In genomic region chr5:159826351-159827222, GRCh38 we compare ENCODE assay signal across 9 cellular contexts.
A peak's percentile ranks its signal among the peaks of the same experiment; 100 is the strongest.
DNase-seq lines count a peak whose midpoint lies in the region; ATAC-seq, FAIRE-seq and TF ChIP-seq lines count a peak whose summit lies in the region.
"Had no signal": no experiment of that assay in that cellular context is flagged by ENCODE, and none has a peak within 500 bp of the region (broad histone marks: within the 10 kb centered on the region; RNA-seq: fewer than 3 reads in every experiment).

No MANE protein-coding gene starts in this region.

- TF ChIP-seq EP300 in suprapubic skin (IDR thresholded peaks at IDR 0.05), result no peak

- WGBS in suprapubic skin, result 67% methylated on average over 5 of the region's 5 CpGs

- H3K9me3 Mint-ChIP-seq in activated T-cell treated with anti-CD3 and anti-CD28 coated beads, Interleukin-2, amount 50 U/mL, for 72 hours, result no peaks in the 10 kb centered on the region
- no peaks in the 10 kb centered on the region for H3K9me3 Mint-ChIP-seq in activated T-cell treated with anti-CD3 and anti-CD28 coated beads, Interleukin-2, amount 50 U/mL, for 24 hours
- H3K9me3 Mint-ChIP-seq: natural killer cell treated with Interleukin-12 subunit alpha and Interleukin-12 subunit beta and Interleukin-15 and Interleukin-18, amount 100 ng/mL, for 72 hours had no signal

- no peaks in the 10 kb centered on the region for H3K36me3 ChIP-seq in suprapubic skin

- peaks cover 12% of the 10 kb centered on the region for H3K4me1 ChIP-seq in suprapubic skin

- TF ChIP-seq CTCF in D721Med (IDR thresholded peaks at IDR 0.05; ENCODE audit: insufficient read depth, missing control alignments) (no peak), suprapubic skin (IDR thresholded peaks at IDR 0.05) (no peak)

- H3K27me3 Mint-ChIP-seq in activated T-cell treated with anti-CD3 and anti-CD28 coated beads, Interleukin-2, amount 50 U/mL, for 72 hours (ENCODE audit: low read depth), result peaks cover 6% of the 10 kb centered on the region
- peaks cover 34% of the 10 kb centered on the region for H3K27me3 Mint-ChIP-seq in activated T-cell treated with anti-CD3 and anti-CD28 coated beads, Interleukin-2, amount 50 U/mL, for 24 hours

- H3K27me3 ChIP-seq in suprapubic skin, result peaks cover 4% of the 10 kb centered on the region

- no peak for TF ChIP-seq POLR2A in suprapubic skin (IDR thresholded peaks at IDR 0.05)

- H3K27ac ChIP-seq in suprapubic skin, result no peak overlapping the region

- no peaks in the 10 kb centered on the region for H3K36me3 Mint-ChIP-seq in activated T-cell treated with anti-CD3 and anti-CD28 coated beads, Interleukin-2, amount 50 U/mL, for 72 hours (ENCODE audit: insufficient read depth in 2 of 2)
- H3K36me3 Mint-ChIP-seq in activated T-cell treated with anti-CD3 and anti-CD28 coated beads, Interleukin-2, amount 50 U/mL, for 24 hours (ENCODE audit: low read depth), result no peaks in the 10 kb centered on the region
- H3K36me3 Mint-ChIP-seq: natural killer cell treated with Interleukin-12 subunit alpha and Interleukin-12 subunit beta and Interleukin-15 and Interleukin-18, amount 100 ng/mL, for 72 hours had no signal

- no peak for FAIRE-seq in D721Med (lab: Jason Lieb, UNC)

- H3K4me3 ChIP-seq in suprapubic skin, result no peak overlapping the region

- H3K9me3 ChIP-seq in suprapubic skin, result no peaks in the 10 kb centered on the region

- DNase-seq in activated T-cell treated with anti-CD3 and anti-CD28 coated beads, Interleukin-2, amount 50 U/mL, for 72 hours, result peak in 1 of 2 donors; percentile 3
- no peak for DNase-seq in activated T-cell treated with anti-CD3 and anti-CD28 coated beads, Interleukin-2, amount 50 U/mL, for 24 hours
- DNase-seq in RPMI7951 (ENCODE audit: low read depth) (peak; percentile 64), iPS DF 19.7 (ENCODE audit: low read depth, low spot score) (peak; percentile 9), cortex of kidney (lab: John Stamatoyannopoulos, UW) (no peak), D721Med (ENCODE audit: insufficient read length, low spot score) (no peak), suprapubic skin (ENCODE audit: low spot score in 2 of 2) (no peak)

- H3K4me3 Mint-ChIP-seq in activated T-cell treated with anti-CD3 and anti-CD28 coated beads, Interleukin-2, amount 50 U/mL, for 72 hours, result no peak overlapping the region
- no peak overlapping the region for H3K4me3 Mint-ChIP-seq in activated T-cell treated with anti-CD3 and anti-CD28 coated beads, Interleukin-2, amount 50 U/mL, for 24 hours
- H3K4me3 Mint-ChIP-seq: natural killer cell treated with Interleukin-12 subunit alpha and Interleukin-12 subunit beta and Interleukin-15 and Interleukin-18, amount 100 ng/mL, for 72 hours had no signal

- H3K4me1 Mint-ChIP-seq in activated T-cell treated with anti-CD3 and anti-CD28 coated beads, Interleukin-2, amount 50 U/mL, for 72 hours (ENCODE audit: low read depth), result no peaks in the 10 kb centered on the region
- H3K4me1 Mint-ChIP-seq in activated T-cell treated with anti-CD3 and anti-CD28 coated beads, Interleukin-2, amount 50 U/mL, for 24 hours (ENCODE audit: low read depth), result peaks cover 2% of the 10 kb centered on the region

- H3K27ac Mint-ChIP-seq in activated T-cell treated with anti-CD3 and anti-CD28 coated beads, Interleukin-2, amount 50 U/mL, for 72 hours, result no peak overlapping the region
- H3K27ac Mint-ChIP-seq in activated T-cell treated with anti-CD3 and anti-CD28 coated beads, Interleukin-2, amount 50 U/mL, for 24 hours, result no peak overlapping the region
- H3K27ac Mint-ChIP-seq: natural killer cell treated with Interleukin-12 subunit alpha and Interleukin-12 subunit beta and Interleukin-15 and Interleukin-18, amount 100 ng/mL, for 72 hours had no signal

- ATAC-seq in activated T-cell treated with anti-CD3 and anti-CD28 coated beads, Interleukin-2, amount 50 U/mL, for 72 hours (replicated peaks in 1 of 2), result peak; percentile 37 to 67
- ATAC-seq in HG02981 (IDR thresholded peaks at IDR 0.05; ENCODE audit: unreplicated experiment), result peak; percentile 92

Comparison
In these comparisons a context has a peak if more than half of its experiments do, and no peak if none do; other contexts are left out.
1. DNase-seq: peak in RPMI7951 (single experiment) and iPS DF 19.7 (single experiment); none in activated T-cell treated with anti-CD3 and anti-CD28 coated beads, Interleukin-2, amount 50 U/mL, for 24 hours (single experiment), cortex of kidney (single experiment), D721Med (single experiment) and suprapubic skin (0 of 2).